1 cellular context compared by ENCODE assay signal in the genomic region with DNA sequence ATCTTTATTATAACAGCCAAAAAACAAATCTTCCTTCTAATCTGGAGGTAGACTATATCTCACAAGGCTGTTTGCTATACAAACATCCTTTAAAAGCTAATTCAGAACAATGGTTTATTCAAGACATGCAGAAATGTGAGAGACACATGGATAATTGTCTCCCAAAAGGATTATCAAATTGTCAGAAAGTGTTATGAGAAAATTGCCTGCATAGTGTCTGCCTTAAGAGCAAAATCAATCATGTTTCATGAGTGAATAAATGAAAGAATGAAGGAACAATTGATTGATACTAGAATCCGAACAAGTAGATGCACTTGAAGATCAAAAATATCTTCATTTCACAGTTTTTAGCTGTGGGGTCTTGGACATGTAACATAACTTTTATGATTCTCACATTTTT.
A peak's percentile ranks its signal among the peaks of the same experiment; 100 is the strongest.
TF ChIP-seq lines count a peak whose summit lies in the region.

No MANE protein-coding gene starts in this region.

TF ChIP-seq in neural cell, 6 proteins besides CTCF, POLR2A, EP300 and RAD21 (continued from another document):
- TF ChIP-seq, protein P1, sequence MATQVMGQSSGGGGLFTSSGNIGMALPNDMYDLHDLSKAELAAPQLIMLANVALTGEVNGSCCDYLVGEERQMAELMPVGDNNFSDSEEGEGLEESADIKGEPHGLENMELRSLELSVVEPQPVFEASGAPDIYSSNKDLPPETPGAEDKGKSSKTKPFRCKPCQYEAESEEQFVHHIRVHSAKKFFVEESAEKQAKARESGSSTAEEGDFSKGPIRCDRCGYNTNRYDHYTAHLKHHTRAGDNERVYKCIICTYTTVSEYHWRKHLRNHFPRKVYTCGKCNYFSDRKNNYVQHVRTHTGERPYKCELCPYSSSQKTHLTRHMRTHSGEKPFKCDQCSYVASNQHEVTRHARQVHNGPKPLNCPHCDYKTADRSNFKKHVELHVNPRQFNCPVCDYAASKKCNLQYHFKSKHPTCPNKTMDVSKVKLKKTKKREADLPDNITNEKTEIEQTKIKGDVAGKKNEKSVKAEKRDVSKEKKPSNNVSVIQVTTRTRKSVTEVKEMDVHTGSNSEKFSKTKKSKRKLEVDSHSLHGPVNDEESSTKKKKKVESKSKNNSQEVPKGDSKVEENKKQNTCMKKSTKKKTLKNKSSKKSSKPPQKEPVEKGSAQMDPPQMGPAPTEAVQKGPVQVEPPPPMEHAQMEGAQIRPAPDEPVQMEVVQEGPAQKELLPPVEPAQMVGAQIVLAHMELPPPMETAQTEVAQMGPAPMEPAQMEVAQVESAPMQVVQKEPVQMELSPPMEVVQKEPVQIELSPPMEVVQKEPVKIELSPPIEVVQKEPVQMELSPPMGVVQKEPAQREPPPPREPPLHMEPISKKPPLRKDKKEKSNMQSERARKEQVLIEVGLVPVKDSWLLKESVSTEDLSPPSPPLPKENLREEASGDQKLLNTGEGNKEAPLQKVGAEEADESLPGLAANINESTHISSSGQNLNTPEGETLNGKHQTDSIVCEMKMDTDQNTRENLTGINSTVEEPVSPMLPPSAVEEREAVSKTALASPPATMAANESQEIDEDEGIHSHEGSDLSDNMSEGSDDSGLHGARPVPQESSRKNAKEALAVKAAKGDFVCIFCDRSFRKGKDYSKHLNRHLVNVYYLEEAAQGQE (IDR thresholded peaks at IDR 0.05; ENCODE audit: borderline replicate concordance) = peak; percentile 23
